Comparison of ENCODE assay signal across 1 cellular context in the genomic region with DNA sequence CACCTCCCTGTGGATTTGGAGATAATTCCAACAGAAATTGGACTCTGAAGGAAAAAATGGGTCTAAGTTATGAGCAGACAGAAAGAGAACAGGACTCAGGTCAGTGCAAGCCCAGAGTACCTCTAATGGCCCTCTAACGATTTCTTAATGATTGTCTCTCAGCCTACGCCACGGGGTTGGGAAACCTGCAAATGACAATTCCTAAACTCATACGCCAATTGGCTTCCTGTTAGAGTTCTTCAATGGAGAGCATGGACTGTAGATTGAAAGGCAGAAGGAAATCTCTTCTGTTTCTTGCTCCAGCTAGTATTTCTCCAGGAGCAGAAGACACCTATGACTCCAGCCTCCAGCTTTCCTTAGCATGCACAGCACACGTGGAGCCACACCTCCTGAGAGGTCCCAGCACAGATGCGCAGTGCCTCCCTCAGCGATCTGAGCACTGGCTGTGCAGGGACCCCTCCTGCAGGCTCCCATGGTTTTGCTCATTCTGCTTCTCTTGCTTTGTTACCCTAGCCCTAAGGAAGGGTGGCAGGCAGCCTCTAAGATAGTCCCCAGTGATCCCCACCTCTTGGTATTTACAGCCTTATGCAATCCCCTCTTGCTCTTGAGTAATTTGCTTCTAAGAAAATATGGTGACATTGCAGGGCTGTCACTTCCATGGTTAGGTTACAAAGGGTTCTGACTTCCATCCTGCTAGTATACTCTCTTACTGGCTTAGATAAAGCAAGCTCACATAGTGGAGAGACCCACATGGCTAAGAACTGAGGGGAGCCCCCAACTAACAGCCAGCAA.
TF ChIP-seq lines count a peak whose summit lies in the region.

No MANE protein-coding gene starts in this region.

TF ChIP-seq in H1, 55 proteins besides CTCF, POLR2A, EP300 and RAD21:
- TF ChIP-seq ASH2L (IDR thresholded peaks at IDR 0.05; ENCODE audit: low read length) (no peak), EGR1 (IDR thresholded peaks at IDR 0.05; ENCODE audit: borderline replicate concordance, low read depth, low read length) (no peak), SUZ12 (IDR thresholded peaks at IDR 0.05; ENCODE audit: low read length) (no peak), RFX5 (IDR thresholded peaks at IDR 0.05; ENCODE audit: borderline replicate concordance, low read depth, low read length) (no peak), CBX8 (IDR thresholded peaks at IDR 0.05; ENCODE audit: borderline replicate concordance, low read depth, low read length) (no peak)
